Comparison of ENCODE assay signal across 7 cellular contexts in the genomic region with DNA sequence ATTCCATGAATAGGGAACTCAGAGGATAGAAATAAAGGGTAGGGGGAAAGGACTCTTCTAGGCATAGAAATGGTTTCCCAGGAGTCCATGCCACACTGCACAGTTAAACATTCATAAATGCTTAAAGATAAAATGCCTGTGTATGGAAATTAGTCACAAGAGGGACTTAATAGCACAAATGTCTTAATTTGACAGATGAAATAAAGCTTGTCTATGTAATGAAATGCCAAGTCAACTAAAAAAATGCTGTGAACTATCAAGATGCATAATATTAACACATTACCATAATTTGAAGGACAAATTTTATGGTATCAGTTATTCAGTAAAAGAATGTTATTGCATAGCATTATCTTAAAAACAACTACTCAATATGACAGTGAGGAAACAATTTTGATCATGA.
"Had no signal": no experiment of that assay in that cellular context is flagged by ENCODE, and none has a peak within 500 bp of the region (broad histone marks: within the 10 kb centered on the region; RNA-seq: fewer than 3 reads in every experiment).

No MANE protein-coding gene starts in this region.

- H3K4me3 ChIP-seq: K562 had no signal

- FAIRE-seq: HepG2, HTR-8/SVneo, K562 had no signal

- H3K27ac ChIP-seq: HL-60 had no signal

- DNase-seq: IMR-90, KBM-7, KG1 had no signal
